In the genomic region with DNA sequence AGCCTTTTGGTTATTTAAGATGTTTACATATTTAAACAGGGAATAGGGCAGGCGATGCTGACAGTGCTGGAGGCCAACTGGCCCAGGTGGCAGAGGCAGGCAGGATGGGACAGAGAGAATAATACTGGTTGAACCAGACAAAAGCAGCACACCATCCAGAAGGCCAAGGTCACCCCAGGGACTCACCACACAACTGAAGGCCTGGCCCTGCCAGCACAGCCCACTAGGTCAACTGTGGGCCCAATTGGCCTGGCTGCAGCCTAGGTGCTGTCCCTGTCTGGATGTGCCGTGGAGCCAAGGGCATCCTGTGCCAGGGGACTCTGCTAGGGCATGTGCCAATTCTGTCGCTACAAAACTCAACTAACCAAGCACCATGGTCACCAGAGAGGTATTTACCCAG, we compare ENCODE assay signal across 1 cellular context.
TF ChIP-seq lines count a peak whose summit lies in the region.

No MANE protein-coding gene starts in this region.

TF ChIP-seq in liver, 16 proteins besides CTCF, POLR2A, EP300 and RAD21 (continued from another document):
- TF ChIP-seq ZBTB33 (IDR thresholded peaks at IDR 0.05) (no peak), EGR1 (IDR thresholded peaks at IDR 0.05; ENCODE audit: low read depth in 2 of 2) (no peak), TAF1 (conservative IDR thresholded peaks at IDR 0.05) (no peak), NR2F2 (IDR thresholded peaks at IDR 0.05) (no peak), YY1 (IDR thresholded peaks at IDR 0.05) (no peak), HNF4G (IDR thresholded peaks at IDR 0.05) (no peak), REST (IDR thresholded peaks at IDR 0.05) (no peak), FOXA1 (IDR thresholded peaks at IDR 0.05) (no peak), GABPA (IDR thresholded peaks at IDR 0.05 in 1 of 2, conservative IDR thresholded peaks at IDR 0.05 in 1 of 2) (no peak), MAX (IDR thresholded peaks at IDR 0.05) (no peak), SP1 (IDR thresholded peaks at IDR 0.05) (no peak)
TF ChIP-seq in liver: peak in this region for 0.
